ENCODE assay signal across 12 cellular contexts in the genomic region with DNA sequence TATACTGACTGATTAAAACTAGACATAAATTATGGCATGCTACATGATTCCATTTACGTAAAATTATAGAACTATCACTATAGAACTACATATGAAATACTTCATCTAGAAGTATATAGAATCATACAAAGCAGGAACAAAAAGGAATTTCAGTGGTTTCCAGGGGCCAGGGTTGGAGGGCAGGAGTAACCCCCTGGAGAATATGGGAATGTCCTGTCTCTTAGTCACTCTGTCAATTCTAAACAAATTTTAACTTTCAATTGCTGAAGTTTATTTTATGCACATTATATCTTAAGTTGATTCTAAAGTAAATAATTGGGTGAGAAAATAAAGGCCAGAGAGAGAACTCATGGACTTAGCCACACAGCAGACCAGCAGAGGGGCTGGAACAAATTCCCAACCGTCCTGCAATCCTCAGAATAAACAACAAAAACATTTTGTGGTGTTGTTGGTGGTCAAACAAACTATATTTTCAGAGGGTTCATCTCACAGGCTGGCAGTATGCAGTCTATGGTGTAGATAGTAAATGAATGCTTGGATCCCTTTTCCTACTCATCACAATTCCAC.
A peak's percentile ranks its signal among the peaks of the same experiment; 100 is the strongest.
DNase-seq lines count a peak whose midpoint lies in the region; TF ChIP-seq lines count a peak whose summit lies in the region.
"Had no signal": no experiment of that assay in that cellular context is flagged by ENCODE, and none has a peak within 500 bp of the region (broad histone marks: within the 10 kb centered on the region; RNA-seq: fewer than 3 reads in every experiment).

No MANE protein-coding gene starts in this region.

- 68 to 75% methylated on average over 2 of the region's 2 CpGs for WGBS in esophagus squamous epithelium, 2 donors
- 91% methylated on average over 2 of the region's 2 CpGs; no CpG with 5 or more reads in 1 of the 2 experiments for WGBS in endodermal cell (ENCODE audit: insufficient coverage in 1 of 2, insufficient read length in 1 of 2), 2 experiments

- intact Hi-C loops in esophagus squamous epithelium (cut with DNase I) (no loop called here), left ventricle myocardium inferior (cut with micrococcal nuclease) (no loop called here)

- H3K4me1 ChIP-seq in esophagus squamous epithelium, result peaks cover 0 to 13% (median 0%) of the 10 kb centered on the region in 3 donors
- no peaks in the 10 kb centered on the region for H3K4me1 ChIP-seq in left ventricle myocardium inferior
- H3K4me1 ChIP-seq in endodermal cell (ENCODE audit: control insufficient read depth, insufficient read depth, low read length), result no peaks in the 10 kb centered on the region

- no peaks in the 10 kb centered on the region for H3K27me3 Mint-ChIP-seq in osteocyte (ENCODE audit: unreplicated experiment)
- H3K27me3 Mint-ChIP-seq in endodermal cell (ENCODE audit: insufficient read depth), result no peaks in the 10 kb centered on the region

- no peak for TF ChIP-seq CTCF in brain microvascular endothelial cell (IDR thresholded peaks at IDR 0.05; ENCODE audit: low read depth, low read length, missing control alignments)
- TF ChIP-seq CTCF in osteocyte (IDR thresholded peaks at IDR 0.05), result no peak
- no peak for TF ChIP-seq CTCF in esophagus squamous epithelium (IDR thresholded peaks at IDR 0.05)
- TF ChIP-seq CTCF in left ventricle myocardium inferior (IDR thresholded peaks at IDR 0.05; ENCODE audit: borderline replicate concordance), result no peak
- no peak for TF ChIP-seq CTCF in endodermal cell (conservative IDR thresholded peaks at IDR 0.05)

- H3K9me3 Mint-ChIP-seq in osteocyte (ENCODE audit: unreplicated experiment) (no peaks in the 10 kb centered on the region), endodermal cell (peaks cover 8% of the 10 kb centered on the region)

- no peaks in the 10 kb centered on the region for H3K36me3 ChIP-seq in MG63
- no peaks in the 10 kb centered on the region for H3K36me3 ChIP-seq in brain microvascular endothelial cell (replicated peaks)
- no peaks in the 10 kb centered on the region for H3K36me3 ChIP-seq in esophagus squamous epithelium
- no peaks in the 10 kb centered on the region for H3K36me3 ChIP-seq in left ventricle myocardium inferior
- H3K36me3 ChIP-seq in endodermal cell (ENCODE audit: control insufficient read depth, insufficient read depth, low read length), result no peaks in the 10 kb centered on the region

- no peak overlapping the region for H3K4me3 Mint-ChIP-seq in osteocyte (ENCODE audit: unreplicated experiment)
- no peak overlapping the region for H3K4me3 Mint-ChIP-seq in endodermal cell
- H3K4me3 Mint-ChIP-seq: CD8-positive, alpha-beta T cell; H9 had no signal

- H3K27ac Mint-ChIP-seq in osteocyte (ENCODE audit: unreplicated experiment), result peak overlapping the region; percentile 90
- no peak overlapping the region for H3K27ac Mint-ChIP-seq in endodermal cell
- H3K27ac Mint-ChIP-seq: CD8-positive, alpha-beta T cell; H9 had no signal

- H3K4me1 Mint-ChIP-seq in osteocyte (ENCODE audit: unreplicated experiment) (peaks cover 45% of the 10 kb centered on the region), endodermal cell (no peaks in the 10 kb centered on the region)
- H3K4me1 Mint-ChIP-seq: H9 had no signal

- no peaks in the 10 kb centered on the region for H3K9me3 ChIP-seq in MG63
- H3K9me3 ChIP-seq in esophagus squamous epithelium, result peaks cover 0 to 5% (median 0%) of the 10 kb centered on the region in 3 donors
- no peaks in the 10 kb centered on the region for H3K9me3 ChIP-seq in left ventricle myocardium inferior (replicated peaks)
- H3K9me3 ChIP-seq in endodermal cell (ENCODE audit: control insufficient read depth, low read length), result peaks cover 5% of the 10 kb centered on the region

- no peak overlapping the region for H3K9ac ChIP-seq in endodermal cell (ENCODE audit: extremely low read depth, low read length, poor library complexity, severe bottlenecking)

- in situ Hi-C loops in brain microvascular endothelial cell (cut with HindIII; ENCODE audit: low pct_ligation_motif_present, low sequenced_read_pairs), result no loop called here

- H3K27ac ChIP-seq in brain microvascular endothelial cell, result peak overlapping the region; percentile 77
- no peak overlapping the region for H3K27ac ChIP-seq in esophagus squamous epithelium
- no peak overlapping the region for H3K27ac ChIP-seq in left ventricle myocardium inferior (replicated peaks)
- H3K27ac ChIP-seq in endodermal cell (ENCODE audit: low read depth, low read length), result no peak overlapping the region

- H3K36me3 Mint-ChIP-seq in osteocyte (ENCODE audit: unreplicated experiment) (no peaks in the 10 kb centered on the region), endodermal cell (ENCODE audit: low read depth) (no peaks in the 10 kb centered on the region)
- H3K36me3 Mint-ChIP-seq: CD8-positive, alpha-beta T cell had no signal

- DNase-seq in EL, result peak; percentile 49
- DNase-seq in MG63, result peak; percentile 1
- peak; percentile 24 for DNase-seq in brain microvascular endothelial cell
- DNase-seq in osteocyte (ENCODE audit: extremely low spot score, unreplicated experiment), result no peak
- DNase-seq in esophagus squamous epithelium (lab: John Stamatoyannopoulos, UW), result no peak
- DNase-seq in left ventricle myocardium inferior, result no peak
- no peak for DNase-seq in endodermal cell
- DNase-seq: CD8-positive, alpha-beta T cell; H9; NCI-H1436 treated with DMSO at 0.1 percent for 48 hours; NCI-H2081; NCI-H524 had no signal

- TF ChIP-seq POLR2A in esophagus squamous epithelium (IDR thresholded peaks at IDR 0.05), result no peak

- H3K4me3 ChIP-seq in MG63 (no peak overlapping the region), brain microvascular endothelial cell (ENCODE audit: low read depth, low read length) (no peak overlapping the region), esophagus squamous epithelium (no peak overlapping the region), left ventricle myocardium inferior (no peak overlapping the region), endodermal cell (ENCODE audit: low read length) (no peak overlapping the region)

- H3K27me3 ChIP-seq in MG63, result no peaks in the 10 kb centered on the region
- H3K27me3 ChIP-seq in brain microvascular endothelial cell (replicated peaks), result no peaks in the 10 kb centered on the region
- H3K27me3 ChIP-seq in esophagus squamous epithelium, result no peaks in the 10 kb centered on the region
- no peaks in the 10 kb centered on the region for H3K27me3 ChIP-seq in left ventricle myocardium inferior (ENCODE audit: low read depth)
- no peaks in the 10 kb centered on the region for H3K27me3 ChIP-seq in endodermal cell (ENCODE audit: control insufficient read depth, insufficient read depth, low read length, poor library complexity, severe bottlenecking)

Comparison
In these comparisons a context has a peak if more than half of its experiments do, and no peak if none do; other contexts are left out.
1. DNase-seq: peak in EL (single experiment), MG63 (single experiment) and brain microvascular endothelial cell (single experiment); none in osteocyte (single experiment), esophagus squamous epithelium (single experiment), left ventricle myocardium inferior (single experiment) and endodermal cell (single experiment).